In genomic region chr7:157964521-157964920, GRCh38 we compare ENCODE assay signal across 21 cellular contexts.
"Had no signal": no experiment of that assay in that cellular context is flagged by ENCODE, and none has a peak within 500 bp of the region (broad histone marks: within the 10 kb centered on the region; RNA-seq: fewer than 3 reads in every experiment).

No MANE protein-coding gene starts in this region.

- DNase-seq: MV-4-11, NCI-H1048, NCI-H1105, NCI-H1436 treated with DMSO at 0.1 percent for 48 hours, NCI-H1694, NCI-H187 treated with DMSO at 0.1 percent for 48 hours, NCI-H2029 treated with DMSO at 0.1 percent for 48 hours, NCI-H2171 treated with DMSO at 0.1 percent for 48 hours, NCI-H345, NCI-H446 treated with DMSO at 0.1 percent for 48 hours, NCI-H526, NCI-H774, PC-3, SHP77, SK-N-SH had no signal

- H3K27me3 Mint-ChIP-seq: IgD-negative memory B cell had no signal

- H3K9ac ChIP-seq: SK-N-SH had no signal

- H3K4me3 ChIP-seq: K562 had no signal

- H3K27ac Mint-ChIP-seq: IgD-negative memory B cell had no signal

- H3K27ac ChIP-seq: HL-60, RWPE1 had no signal

- H3K4me3 Mint-ChIP-seq: IgD-negative memory B cell had no signal

- H3K36me3 Mint-ChIP-seq: IgD-negative memory B cell had no signal

- H3K4me2 ChIP-seq: SK-N-SH had no signal

- H3K4me1 Mint-ChIP-seq: IgD-negative memory B cell had no signal

- ATAC-seq: K562, Panc1, PC-3 had no signal

- FAIRE-seq: HTR-8/SVneo, K562 had no signal
